In the genomic region with DNA sequence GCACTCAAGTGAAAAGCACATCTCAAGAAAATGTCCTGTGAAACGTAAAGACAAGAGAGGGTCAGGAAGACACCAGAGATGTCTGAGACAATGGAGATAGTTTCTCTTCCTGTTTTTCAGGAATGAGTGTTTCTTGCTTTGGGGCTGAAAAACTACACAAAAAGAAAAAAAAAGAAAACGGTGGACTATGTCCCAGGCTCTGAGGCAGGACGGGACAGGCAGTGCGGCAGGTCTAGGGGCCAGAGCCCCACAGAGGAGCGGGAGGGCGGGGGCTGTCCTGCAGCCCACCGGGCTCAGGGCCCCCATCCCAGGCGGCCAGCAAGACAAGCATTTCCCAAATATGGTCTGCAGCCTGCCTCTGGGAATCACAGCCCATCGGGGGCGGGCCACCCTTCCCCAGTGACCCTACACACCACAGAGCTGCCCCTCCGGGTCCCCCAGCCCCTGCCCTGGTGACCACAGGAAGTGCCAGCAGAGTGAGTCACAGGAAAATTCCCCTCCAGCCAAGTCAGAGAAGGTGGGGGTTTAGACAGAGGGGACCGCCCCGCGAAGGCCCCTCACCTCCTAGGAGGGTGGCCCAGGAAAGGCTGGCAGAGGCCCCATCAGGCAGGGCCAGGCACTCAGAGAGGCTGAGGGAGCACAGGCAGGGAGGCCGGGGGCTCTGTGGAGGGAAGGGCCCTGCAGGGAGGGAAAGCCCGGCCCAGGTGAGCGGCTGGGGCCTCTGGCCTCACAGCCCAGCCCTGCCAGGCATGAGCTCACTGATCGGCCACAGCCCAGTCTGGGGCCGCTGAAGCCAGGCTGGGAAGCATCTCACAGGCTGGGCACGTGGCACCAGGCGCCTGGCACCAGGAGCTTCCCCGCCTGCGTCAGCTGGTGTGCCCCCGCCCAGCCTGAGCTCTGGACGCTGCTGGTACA, we compare ENCODE assay signal across 1 cellular context.
TF ChIP-seq lines count a peak whose summit lies in the region.

No MANE protein-coding gene starts in this region.

TF ChIP-seq in HEK293, 187 proteins besides CTCF, POLR2A, EP300 and RAD21 (continued from another document and continues in another):
- TF ChIP-seq, protein P1, sequence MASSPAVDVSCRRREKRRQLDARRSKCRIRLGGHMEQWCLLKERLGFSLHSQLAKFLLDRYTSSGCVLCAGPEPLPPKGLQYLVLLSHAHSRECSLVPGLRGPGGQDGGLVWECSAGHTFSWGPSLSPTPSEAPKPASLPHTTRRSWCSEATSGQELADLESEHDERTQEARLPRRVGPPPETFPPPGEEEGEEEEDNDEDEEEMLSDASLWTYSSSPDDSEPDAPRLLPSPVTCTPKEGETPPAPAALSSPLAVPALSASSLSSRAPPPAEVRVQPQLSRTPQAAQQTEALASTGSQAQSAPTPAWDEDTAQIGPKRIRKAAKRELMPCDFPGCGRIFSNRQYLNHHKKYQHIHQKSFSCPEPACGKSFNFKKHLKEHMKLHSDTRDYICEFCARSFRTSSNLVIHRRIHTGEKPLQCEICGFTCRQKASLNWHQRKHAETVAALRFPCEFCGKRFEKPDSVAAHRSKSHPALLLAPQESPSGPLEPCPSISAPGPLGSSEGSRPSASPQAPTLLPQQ (tag by site-specific recombination; IDR thresholded peaks at IDR 0.05): peak; percentile 37; the same call in 1 of the 2 replicates
- TF ChIP-seq REPIN1 (tag by site-specific recombination; IDR thresholded peaks at IDR 0.05; ENCODE audit: low read depth) (no peak), ZNF747 (tag by site-specific recombination; IDR thresholded peaks at IDR 0.05) (no peak), ZNF521 (tag by site-specific recombination; IDR thresholded peaks at IDR 0.05) (no peak), ZNF112 (tag by site-specific recombination; IDR thresholded peaks at IDR 0.05) (no peak), ZNF549 (tag by site-specific recombination; IDR thresholded peaks at IDR 0.05) (no peak), GLIS2 (tag by site-specific recombination; IDR thresholded peaks at IDR 0.05) (peak; percentile 74), ZNF621 (tag by site-specific recombination; IDR thresholded peaks at IDR 0.05) (no peak), BCL11A (tag by site-specific recombination; IDR thresholded peaks at IDR 0.05; ENCODE audit: low read depth) (no peak), ZNF837 (tag by site-specific recombination; IDR thresholded peaks at IDR 0.05) (no peak), EGR2 (tag by site-specific recombination; IDR thresholded peaks at IDR 0.05; ENCODE audit: low read depth) (no peak), ZNF791 (tag by site-specific recombination; IDR thresholded peaks at IDR 0.05) (no peak), ZNF157 (tag by site-specific recombination; IDR thresholded peaks at IDR 0.05) (no peak), ZIC2 (tag by site-specific recombination; IDR thresholded peaks at IDR 0.05) (peak; percentile 57), ZNF548 (tag by site-specific recombination; IDR thresholded peaks at IDR 0.05) (no peak), SP2 (tag by site-specific recombination; IDR thresholded peaks at IDR 0.05) (peak; percentile 33; the same call in 1 of the 2 replicates), WT1 (tag by site-specific recombination; IDR thresholded peaks at IDR 0.05) (no peak), ZNF561 (tag by site-specific recombination; IDR thresholded peaks at IDR 0.05; ENCODE audit: borderline replicate concordance) (no peak), ZNF777 (tag by site-specific recombination; IDR thresholded peaks at IDR 0.05; ENCODE audit: borderline replicate concordance) (no peak), ZNF292 (tag by site-specific recombination; IDR thresholded peaks at IDR 0.05; ENCODE audit: borderline replicate concordance, low read depth) (no peak), ZBTB21 (tag by site-specific recombination; IDR thresholded peaks at IDR 0.05) (no peak), GFI1B (tag by site-specific recombination; IDR thresholded peaks at IDR 0.05) (no peak), ZNF394 (tag by site-specific recombination; IDR thresholded peaks at IDR 0.05; ENCODE audit: borderline replicate concordance) (no peak), ZNF146 (tag by site-specific recombination; IDR thresholded peaks at IDR 0.05) (no peak), KLF16 (tag by site-specific recombination; IDR thresholded peaks at IDR 0.05) (no peak), ZNF223 (tag by site-specific recombination; IDR thresholded peaks at IDR 0.05) (peak; percentile 83), ZFP3 (tag by site-specific recombination; IDR thresholded peaks at IDR 0.05; ENCODE audit: low read depth) (no peak), ZNF211 (tag by site-specific recombination; IDR thresholded peaks at IDR 0.05; ENCODE audit: low read depth) (no peak), ZNF623 (tag by site-specific recombination; IDR thresholded peaks at IDR 0.05) (no peak), MEIS1 (CRISPR knock-in tag; IDR thresholded peaks at IDR 0.05; ENCODE audit: borderline replicate concordance) (no peak), ZNF16 (tag by site-specific recombination; IDR thresholded peaks at IDR 0.05; ENCODE audit: low read depth) (no peak), ZNF664 (tag by site-specific recombination; IDR thresholded peaks at IDR 0.05) (no peak), ZNF121 (tag by site-specific recombination; IDR thresholded peaks at IDR 0.05) (no peak), GLIS1 (tag by site-specific recombination; IDR thresholded peaks at IDR 0.05) (peak; percentile 53; the same call in 1 of the 2 replicates), ZNF670 (tag by site-specific recombination; IDR thresholded peaks at IDR 0.05; ENCODE audit: low read depth) (no peak), ZNF341 (tag by site-specific recombination; IDR thresholded peaks at IDR 0.05; ENCODE audit: low read depth) (no peak), ZNF658 (tag by site-specific recombination; IDR thresholded peaks at IDR 0.05) (no peak)
- TF ChIP-seq, protein P2, sequence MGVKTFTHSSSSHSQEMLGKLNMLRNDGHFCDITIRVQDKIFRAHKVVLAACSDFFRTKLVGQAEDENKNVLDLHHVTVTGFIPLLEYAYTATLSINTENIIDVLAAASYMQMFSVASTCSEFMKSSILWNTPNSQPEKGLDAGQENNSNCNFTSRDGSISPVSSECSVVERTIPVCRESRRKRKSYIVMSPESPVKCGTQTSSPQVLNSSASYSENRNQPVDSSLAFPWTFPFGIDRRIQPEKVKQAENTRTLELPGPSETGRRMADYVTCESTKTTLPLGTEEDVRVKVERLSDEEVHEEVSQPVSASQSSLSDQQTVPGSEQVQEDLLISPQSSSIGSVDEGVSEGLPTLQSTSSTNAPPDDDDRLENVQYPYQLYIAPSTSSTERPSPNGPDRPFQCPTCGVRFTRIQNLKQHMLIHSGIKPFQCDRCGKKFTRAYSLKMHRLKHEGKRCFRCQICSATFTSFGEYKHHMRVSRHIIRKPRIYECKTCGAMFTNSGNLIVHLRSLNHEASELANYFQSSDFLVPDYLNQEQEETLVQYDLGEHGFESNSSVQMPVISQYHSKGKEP (tag by site-specific recombination; IDR thresholded peaks at IDR 0.05): no peak
- TF ChIP-seq, protein P3, sequence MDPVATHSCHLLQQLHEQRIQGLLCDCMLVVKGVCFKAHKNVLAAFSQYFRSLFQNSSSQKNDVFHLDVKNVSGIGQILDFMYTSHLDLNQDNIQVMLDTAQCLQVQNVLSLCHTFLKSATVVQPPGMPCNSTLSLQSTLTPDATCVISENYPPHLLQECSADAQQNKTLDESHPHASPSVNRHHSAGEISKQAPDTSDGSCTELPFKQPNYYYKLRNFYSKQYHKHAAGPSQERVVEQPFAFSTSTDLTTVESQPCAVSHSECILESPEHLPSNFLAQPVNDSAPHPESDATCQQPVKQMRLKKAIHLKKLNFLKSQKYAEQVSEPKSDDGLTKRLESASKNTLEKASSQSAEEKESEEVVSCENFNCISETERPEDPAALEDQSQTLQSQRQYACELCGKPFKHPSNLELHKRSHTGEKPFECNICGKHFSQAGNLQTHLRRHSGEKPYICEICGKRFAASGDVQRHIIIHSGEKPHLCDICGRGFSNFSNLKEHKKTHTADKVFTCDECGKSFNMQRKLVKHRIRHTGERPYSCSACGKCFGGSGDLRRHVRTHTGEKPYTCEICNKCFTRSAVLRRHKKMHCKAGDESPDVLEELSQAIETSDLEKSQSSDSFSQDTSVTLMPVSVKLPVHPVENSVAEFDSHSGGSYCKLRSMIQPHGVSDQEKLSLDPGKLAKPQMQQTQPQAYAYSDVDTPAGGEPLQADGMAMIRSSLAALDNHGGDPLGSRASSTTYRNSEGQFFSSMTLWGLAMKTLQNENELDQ (tag by site-specific recombination; IDR thresholded peaks at IDR 0.05; ENCODE audit: low read depth): no peak
- TF ChIP-seq, protein P4, sequence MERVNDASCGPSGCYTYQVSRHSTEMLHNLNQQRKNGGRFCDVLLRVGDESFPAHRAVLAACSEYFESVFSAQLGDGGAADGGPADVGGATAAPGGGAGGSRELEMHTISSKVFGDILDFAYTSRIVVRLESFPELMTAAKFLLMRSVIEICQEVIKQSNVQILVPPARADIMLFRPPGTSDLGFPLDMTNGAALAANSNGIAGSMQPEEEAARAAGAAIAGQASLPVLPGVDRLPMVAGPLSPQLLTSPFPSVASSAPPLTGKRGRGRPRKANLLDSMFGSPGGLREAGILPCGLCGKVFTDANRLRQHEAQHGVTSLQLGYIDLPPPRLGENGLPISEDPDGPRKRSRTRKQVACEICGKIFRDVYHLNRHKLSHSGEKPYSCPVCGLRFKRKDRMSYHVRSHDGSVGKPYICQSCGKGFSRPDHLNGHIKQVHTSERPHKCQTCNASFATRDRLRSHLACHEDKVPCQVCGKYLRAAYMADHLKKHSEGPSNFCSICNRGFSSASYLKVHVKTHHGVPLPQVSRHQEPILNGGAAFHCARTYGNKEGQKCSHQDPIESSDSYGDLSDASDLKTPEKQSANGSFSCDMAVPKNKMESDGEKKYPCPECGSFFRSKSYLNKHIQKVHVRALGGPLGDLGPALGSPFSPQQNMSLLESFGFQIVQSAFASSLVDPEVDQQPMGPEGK (tag by site-specific recombination; IDR thresholded peaks at IDR 0.05): peak; percentile 68
- TF ChIP-seq, protein P5, sequence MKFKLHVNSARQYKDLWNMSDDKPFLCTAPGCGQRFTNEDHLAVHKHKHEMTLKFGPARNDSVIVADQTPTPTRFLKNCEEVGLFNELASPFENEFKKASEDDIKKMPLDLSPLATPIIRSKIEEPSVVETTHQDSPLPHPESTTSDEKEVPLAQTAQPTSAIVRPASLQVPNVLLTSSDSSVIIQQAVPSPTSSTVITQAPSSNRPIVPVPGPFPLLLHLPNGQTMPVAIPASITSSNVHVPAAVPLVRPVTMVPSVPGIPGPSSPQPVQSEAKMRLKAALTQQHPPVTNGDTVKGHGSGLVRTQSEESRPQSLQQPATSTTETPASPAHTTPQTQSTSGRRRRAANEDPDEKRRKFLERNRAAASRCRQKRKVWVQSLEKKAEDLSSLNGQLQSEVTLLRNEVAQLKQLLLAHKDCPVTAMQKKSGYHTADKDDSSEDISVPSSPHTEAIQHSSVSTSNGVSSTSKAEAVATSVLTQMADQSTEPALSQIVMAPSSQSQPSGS (tag by site-specific recombination; IDR thresholded peaks at IDR 0.05; ENCODE audit: low read depth): no peak
- TF ChIP-seq, protein P6, sequence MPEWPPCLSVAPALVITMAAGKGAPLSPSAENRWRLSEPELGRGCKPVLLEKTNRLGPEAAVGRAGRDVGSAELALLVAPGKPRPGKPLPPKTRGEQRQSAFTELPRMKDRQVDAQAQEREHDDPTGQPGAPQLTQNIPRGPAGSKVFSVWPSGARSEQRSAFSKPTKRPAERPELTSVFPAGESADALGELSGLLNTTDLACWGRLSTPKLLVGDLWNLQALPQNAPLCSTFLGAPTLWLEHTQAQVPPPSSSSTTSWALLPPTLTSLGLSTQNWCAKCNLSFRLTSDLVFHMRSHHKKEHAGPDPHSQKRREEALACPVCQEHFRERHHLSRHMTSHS (tag by site-specific recombination; IDR thresholded peaks at IDR 0.05): no peak
- TF ChIP-seq, protein P7, sequence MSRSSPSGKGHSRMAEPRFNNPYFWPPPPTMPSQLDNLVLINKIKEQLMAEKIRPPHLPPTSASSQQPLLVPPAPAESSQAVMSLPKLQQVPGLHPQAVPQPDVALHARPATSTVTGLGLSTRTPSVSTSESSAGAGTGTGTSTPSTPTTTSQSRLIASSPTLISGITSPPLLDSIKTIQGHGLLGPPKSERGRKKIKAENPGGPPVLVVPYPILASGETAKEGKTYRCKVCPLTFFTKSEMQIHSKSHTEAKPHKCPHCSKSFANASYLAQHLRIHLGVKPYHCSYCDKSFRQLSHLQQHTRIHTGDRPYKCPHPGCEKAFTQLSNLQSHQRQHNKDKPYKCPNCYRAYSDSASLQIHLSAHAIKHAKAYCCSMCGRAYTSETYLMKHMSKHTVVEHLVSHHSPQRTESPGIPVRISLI (tag by site-specific recombination; IDR thresholded peaks at IDR 0.05): no peak
- TF ChIP-seq, protein P8, sequence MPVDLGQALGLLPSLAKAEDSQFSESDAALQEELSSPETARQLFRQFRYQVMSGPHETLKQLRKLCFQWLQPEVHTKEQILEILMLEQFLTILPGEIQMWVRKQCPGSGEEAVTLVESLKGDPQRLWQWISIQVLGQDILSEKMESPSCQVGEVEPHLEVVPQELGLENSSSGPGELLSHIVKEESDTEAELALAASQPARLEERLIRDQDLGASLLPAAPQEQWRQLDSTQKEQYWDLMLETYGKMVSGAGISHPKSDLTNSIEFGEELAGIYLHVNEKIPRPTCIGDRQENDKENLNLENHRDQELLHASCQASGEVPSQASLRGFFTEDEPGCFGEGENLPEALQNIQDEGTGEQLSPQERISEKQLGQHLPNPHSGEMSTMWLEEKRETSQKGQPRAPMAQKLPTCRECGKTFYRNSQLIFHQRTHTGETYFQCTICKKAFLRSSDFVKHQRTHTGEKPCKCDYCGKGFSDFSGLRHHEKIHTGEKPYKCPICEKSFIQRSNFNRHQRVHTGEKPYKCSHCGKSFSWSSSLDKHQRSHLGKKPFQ (tag by site-specific recombination; IDR thresholded peaks at IDR 0.05): no peak
- TF ChIP-seq, protein P9, sequence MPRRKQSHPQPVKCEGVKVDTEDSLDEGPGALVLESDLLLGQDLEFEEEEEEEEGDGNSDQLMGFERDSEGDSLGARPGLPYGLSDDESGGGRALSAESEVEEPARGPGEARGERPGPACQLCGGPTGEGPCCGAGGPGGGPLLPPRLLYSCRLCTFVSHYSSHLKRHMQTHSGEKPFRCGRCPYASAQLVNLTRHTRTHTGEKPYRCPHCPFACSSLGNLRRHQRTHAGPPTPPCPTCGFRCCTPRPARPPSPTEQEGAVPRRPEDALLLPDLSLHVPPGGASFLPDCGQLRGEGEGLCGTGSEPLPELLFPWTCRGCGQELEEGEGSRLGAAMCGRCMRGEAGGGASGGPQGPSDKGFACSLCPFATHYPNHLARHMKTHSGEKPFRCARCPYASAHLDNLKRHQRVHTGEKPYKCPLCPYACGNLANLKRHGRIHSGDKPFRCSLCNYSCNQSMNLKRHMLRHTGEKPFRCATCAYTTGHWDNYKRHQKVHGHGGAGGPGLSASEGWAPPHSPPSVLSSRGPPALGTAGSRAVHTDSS (tag by site-specific recombination; IDR thresholded peaks at IDR 0.05): no peak
- TF ChIP-seq, protein P10, sequence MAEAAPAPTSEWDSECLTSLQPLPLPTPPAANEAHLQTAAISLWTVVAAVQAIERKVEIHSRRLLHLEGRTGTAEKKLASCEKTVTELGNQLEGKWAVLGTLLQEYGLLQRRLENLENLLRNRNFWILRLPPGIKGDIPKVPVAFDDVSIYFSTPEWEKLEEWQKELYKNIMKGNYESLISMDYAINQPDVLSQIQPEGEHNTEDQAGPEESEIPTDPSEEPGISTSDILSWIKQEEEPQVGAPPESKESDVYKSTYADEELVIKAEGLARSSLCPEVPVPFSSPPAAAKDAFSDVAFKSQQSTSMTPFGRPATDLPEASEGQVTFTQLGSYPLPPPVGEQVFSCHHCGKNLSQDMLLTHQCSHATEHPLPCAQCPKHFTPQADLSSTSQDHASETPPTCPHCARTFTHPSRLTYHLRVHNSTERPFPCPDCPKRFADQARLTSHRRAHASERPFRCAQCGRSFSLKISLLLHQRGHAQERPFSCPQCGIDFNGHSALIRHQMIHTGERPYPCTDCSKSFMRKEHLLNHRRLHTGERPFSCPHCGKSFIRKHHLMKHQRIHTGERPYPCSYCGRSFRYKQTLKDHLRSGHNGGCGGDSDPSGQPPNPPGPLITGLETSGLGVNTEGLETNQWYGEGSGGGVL (tag by site-specific recombination; IDR thresholded peaks at IDR 0.05): peak; percentile 72
